ENCODE assay signal across 8 cellular contexts in genomic region chr12:95815635-95816212, GRCh38. TPM values are rescaled to one million over a fixed set of nuclear protein-coding genes. Genes with fewer than 3 reads are reported as not detected.
A peak's percentile ranks its signal among the peaks of the same experiment; 100 is the strongest.
DNase-seq lines count a peak whose midpoint lies in the region; ATAC-seq, FAIRE-seq and TF ChIP-seq lines count a peak whose summit lies in the region.

No MANE protein-coding gene starts in this region.

- TF ChIP-seq CTCF in GM12864 (IDR thresholded peaks at IDR 0.05; ENCODE audit: low read depth, low read length, missing control alignments), result peak; percentile 49
- TF ChIP-seq CTCF in kidney (IDR thresholded peaks at IDR 0.05; ENCODE audit: borderline replicate concordance, extremely low read depth, insufficient read depth), result peak; percentile 79

- no peaks in the 10 kb centered on the region for H3K36me3 ChIP-seq in kidney (ENCODE audit: control insufficient read depth in 1 of 2, insufficient read depth in 2 of 2, low read length in 2 of 2)

- no peak overlapping the region for H3K4me3 ChIP-seq in GM12864 (ENCODE audit: low read depth, low read length)
- no peak overlapping the region for H3K4me3 ChIP-seq in kidney (ENCODE audit: low read length in 2 of 2)

- ATAC-seq in HG03196 (IDR thresholded peaks at IDR 0.05; ENCODE audit: unreplicated experiment), result no peak
- ATAC-seq in GM21360 (IDR thresholded peaks at IDR 0.05; ENCODE audit: unreplicated experiment), result no peak

- intact Hi-C loops in kidney (cut with DNase I), result no loop called here

- H3K27ac ChIP-seq in kidney (ENCODE audit: low read depth in 2 of 2, low read length in 2 of 2), result no peak overlapping the region

- DNase-seq in GM12864 (ENCODE audit: low read depth), result no peak
- DNase-seq in NCI-H146 (lab: John Stamatoyannopoulos, UW), result peak; percentile 7
- peak; percentile 46 for DNase-seq in amniotic epithelial cell (ENCODE audit: low read depth)
- no peak for DNase-seq in kidney
- DNase-seq in effector CD8-positive, alpha-beta T cell (lab: John Stamatoyannopoulos, UW), result no peak
- no peak for DNase-seq in epidermal melanocyte (ENCODE audit: insufficient read length, low spot score)

- peaks cover 0 to 10% of the 10 kb centered on the region in 2 donors for H3K4me1 ChIP-seq in kidney (ENCODE audit: control insufficient read depth in 1 of 2, insufficient read depth in 1 of 2, low read depth in 1 of 2, low read length in 2 of 2)

- H3K9ac ChIP-seq in kidney (ENCODE audit: low read length in 2 of 2), result no peak overlapping the region

- H3K9me3 ChIP-seq in kidney (ENCODE audit: control insufficient read depth in 1 of 2, low read length in 2 of 2), result no peaks in the 10 kb centered on the region

- FAIRE-seq in kidney (lab: Jason Lieb, UNC), result peak; percentile 98

RNA-seq across cellular contexts. Expression of gene NTN4, which starts 25.2 kb away (rescaled TPM):
- 83.2 TPM for total RNA-seq in kidney
- 71.0 TPM for polyA plus RNA-seq in kidney (ENCODE audit: insufficient read depth, low read depth, low replicate concordance)

RNA-seq across cellular contexts. Expression of gene SNRPF, which starts 43.0 kb away (rescaled TPM):
- total RNA-seq in kidney, result 17.7 TPM
- polyA plus RNA-seq in kidney (ENCODE audit: insufficient read depth, low read depth, low replicate concordance), result 42.1 TPM

Comparison
In these comparisons a context has a peak if more than half of its experiments do, and no peak if none do; other contexts are left out.
1. DNase-seq: peak in NCI-H146 (single experiment) and amniotic epithelial cell (single experiment); none in GM12864 (single experiment), kidney (single experiment), effector CD8-positive, alpha-beta T cell (single experiment) and epidermal melanocyte (single experiment).